Comparison of ENCODE assay signal across 24 cellular contexts in genomic region chr6:157491571-157492232, GRCh38.
"Had no signal": no experiment of that assay in that cellular context is flagged by ENCODE, and none has a peak within 500 bp of the region (broad histone marks: within the 10 kb centered on the region; RNA-seq: fewer than 3 reads in every experiment).

No MANE protein-coding gene starts in this region.

- H3K4me1 ChIP-seq: lower lobe of right lung, prostate gland, right lobe of liver, testis, tibial nerve had no signal

- H3K27me3 Mint-ChIP-seq: memory B cell had no signal

- DNase-seq: cortex of kidney; dorsolateral prefrontal cortex; effector CD8-positive, alpha-beta T cell; immature natural killer cell; kidney; left cardiac atrium; left ventricle myocardium inferior; lower lobe of right lung; natural killer cell; nucleus accumbens; retina; right lobe of liver; stimulated activated CD4-positive, alpha-beta T cell treated with anti-CD3 and anti-CD28 coated beads, Interleukin-1b, Interleukin-23, amount 100 ng/mL, for 48 hours; stimulated activated CD4-positive, alpha-beta T cell treated with anti-CD3 and anti-CD28 coated beads, Interleukin-4, amount 100 ng/mL, for 24 hours; stimulated activated naive B cell treated with anti-CD40 and anti-IgM and Interleukin-4, amounts not matched to agents 10 μg/mL and 1 μg/mL and 100 μg/mL, for 72 hours; stimulated activated naive CD8-positive, alpha-beta T cell treated with anti-CD3 and anti-CD28 coated beads, Interleukin-15, amount 100 ng/mL, for 72 hours; testis had no signal

- H2AFZ ChIP-seq: parathyroid adenoma had no signal

- ATAC-seq: esophagus mucosa; left cardiac atrium; lower lobe of right lung; natural killer cell; right lobe of liver; stimulated activated naive B cell treated with anti-CD40 and anti-IgM and Interleukin-4, amounts not matched to agents 10 μg/mL and 1 μg/mL and 100 μg/mL, for 72 hours; stimulated activated naive CD8-positive, alpha-beta T cell treated with anti-CD3 and anti-CD28 coated beads, Interleukin-15, amount 100 ng/mL, for 72 hours had no signal

- H3K9me3 ChIP-seq: lower lobe of right lung, prostate gland, right lobe of liver, testis had no signal

- H3K36me3 ChIP-seq: left ventricle myocardium inferior, lower lobe of right lung, prostate gland, right lobe of liver, tibial nerve had no signal

- H3K27ac Mint-ChIP-seq: memory B cell; mesothelial cell of epicardium; natural killer cell; stimulated activated naive B cell treated with anti-CD40 and anti-IgM and Interleukin-4, amounts not matched to agents 10 μg/mL and 1 μg/mL and 100 μg/mL, for 72 hours had no signal

- H3K9me3 Mint-ChIP-seq: immature natural killer cell had no signal

- H3K9ac ChIP-seq: parathyroid adenoma had no signal

- H3K4me3 Mint-ChIP-seq: immature natural killer cell; memory B cell; mesothelial cell of epicardium; natural killer cell; neural crest cell; stimulated activated naive B cell treated with anti-CD40 and anti-IgM and Interleukin-4, amounts not matched to agents 10 μg/mL and 1 μg/mL and 100 μg/mL, for 72 hours; stimulated activated naive CD8-positive, alpha-beta T cell treated with anti-CD3 and anti-CD28 coated beads, Interleukin-15, amount 100 ng/mL, for 72 hours had no signal

- H3K4me3 ChIP-seq: dorsolateral prefrontal cortex, left ventricle myocardium inferior, lower lobe of right lung, prostate gland, right lobe of liver, testis, tibial nerve had no signal

- H3K36me3 Mint-ChIP-seq: mesothelial cell of epicardium, natural killer cell had no signal

- H3K4me1 Mint-ChIP-seq: neural crest cell had no signal

- H3K27me3 ChIP-seq: dorsolateral prefrontal cortex, right lobe of liver, testis, tibial nerve had no signal

- H3K27ac ChIP-seq: dorsolateral prefrontal cortex, left ventricle myocardium inferior, lower lobe of right lung, parathyroid adenoma, prostate gland, right lobe of liver, testis, tibial nerve had no signal
